In the genomic region with DNA sequence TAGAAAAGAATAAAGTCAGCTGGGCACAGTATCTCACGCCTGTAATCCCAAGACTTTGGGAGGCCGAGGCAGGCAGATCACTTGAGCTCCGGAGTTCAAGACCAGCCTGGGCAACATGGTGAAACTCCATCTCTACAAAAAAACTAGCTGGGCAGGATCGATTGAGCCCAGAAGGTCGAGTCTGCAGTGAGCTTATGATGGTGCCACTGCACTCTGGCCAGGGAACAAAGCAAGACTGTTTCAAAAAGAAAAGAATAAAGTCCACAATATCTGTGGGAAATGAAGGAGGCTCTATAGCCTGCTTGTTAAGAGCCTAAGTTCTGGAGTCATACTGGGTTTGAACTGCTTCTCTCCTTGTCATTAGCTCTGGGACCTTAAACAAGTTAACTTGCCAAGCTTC, we compare ENCODE assay signal across 1 cellular context.
TF ChIP-seq lines count a peak whose summit lies in the region.

No MANE protein-coding gene starts in this region.

TF ChIP-seq in GM12878, 131 proteins besides CTCF, POLR2A, EP300 and RAD21:
- no peak for TF ChIP-seq JUNB (IDR thresholded peaks at IDR 0.05)
- TF ChIP-seq NR2C2 (IDR thresholded peaks at IDR 0.05; ENCODE audit: borderline replicate concordance, control insufficient read depth, insufficient read length, low read depth), result no peak
- TF ChIP-seq JUND (IDR thresholded peaks at IDR 0.05; ENCODE audit: low read depth, low read length), result no peak
- no peak for TF ChIP-seq TCF7 (IDR thresholded peaks at IDR 0.05; ENCODE audit: borderline replicate concordance)
- TF ChIP-seq BHLHE40 (IDR thresholded peaks at IDR 0.05; ENCODE audit: borderline replicate concordance in 1 of 2, low read depth in 2 of 2, low read length in 1 of 2), result no peak
- no peak for TF ChIP-seq CBX5 (IDR thresholded peaks at IDR 0.05; ENCODE audit: low read depth)
- no peak for TF ChIP-seq SRF (IDR thresholded peaks at IDR 0.05; ENCODE audit: low read depth in 2 of 2, low read length in 2 of 2)
- no peak for TF ChIP-seq CREB1 (IDR thresholded peaks at IDR 0.05; ENCODE audit: low read depth)
- TF ChIP-seq YY1 (IDR thresholded peaks at IDR 0.05; ENCODE audit: low read depth, low read length), result no peak
- no peak for TF ChIP-seq E2F8 (IDR thresholded peaks at IDR 0.05; ENCODE audit: low read depth, partially characterized antibody)
TF ChIP-seq in GM12878: peak in this region for 0.
